In the genomic region with DNA sequence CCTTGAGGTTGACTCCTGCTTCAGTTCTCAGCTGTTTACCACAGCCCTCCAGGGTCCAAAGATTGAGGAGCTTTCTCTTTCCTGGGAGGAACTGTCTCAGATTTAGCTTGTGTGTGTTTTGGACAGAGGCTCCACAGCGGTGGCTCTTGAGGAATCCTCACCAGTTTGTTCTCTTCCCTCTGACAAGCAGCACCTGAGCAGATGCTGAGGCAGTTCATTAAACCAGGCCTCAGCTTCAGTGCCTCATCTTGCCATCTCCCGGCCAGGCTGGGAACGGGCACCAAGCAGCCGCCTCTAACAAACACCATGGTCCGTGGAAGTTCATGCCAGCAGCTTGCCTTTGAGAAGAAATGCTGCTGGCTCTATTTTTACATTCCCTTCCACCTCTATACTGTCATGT, we compare ENCODE assay signal across 33 cellular contexts. TPM values are rescaled to one million over a fixed set of nuclear protein-coding genes. Genes with fewer than 3 reads are reported as not detected.
"Had no signal": no experiment of that assay in that cellular context is flagged by ENCODE, and none has a peak within 500 bp of the region (broad histone marks: within the 10 kb centered on the region; RNA-seq: fewer than 3 reads in every experiment).

No MANE protein-coding gene starts in this region.

- H3K36me3 ChIP-seq: Peyer's patch had no signal

- H3K27ac Mint-ChIP-seq: activated CD4-positive, alpha-beta memory T cell treated with anti-CD3 and anti-CD28 coated beads, Interleukin-2, amount 10 ng/mL, durations not matched to agents 7 days and 5 days; activated naive CD4-positive, alpha-beta T cell treated with anti-CD3 and anti-CD28 coated beads for 36 hours; activated naive CD4-positive, alpha-beta T cell treated with anti-CD3 and anti-CD28 coated beads, Interleukin-2, amount 50 U/mL, for 72 hours; activated T-cell treated with anti-CD3 and anti-CD28 coated beads, Interleukin-2, amount 50 U/mL, for 72 hours; brain; T-cell; T-helper 17 cell had no signal

- H3K4me3 ChIP-seq: Peyer's patch had no signal

- DNase-seq: activated CD4-positive, alpha-beta memory T cell treated with anti-CD3 and anti-CD28 coated beads, Interleukin-2, amount 10 ng/mL, durations not matched to agents 7 days and 5 days; activated CD4-positive, alpha-beta T cell treated with anti-CD3 and anti-CD28 coated beads for 1 hour; activated CD4-positive, alpha-beta T cell treated with anti-CD3 and anti-CD28 coated beads for 48 hours; activated CD4-positive, CD25-positive, alpha-beta regulatory T cell; activated gamma-delta T cell treated with Interleukin-2 at 50 U/mL for 16 hours; activated naive CD4-positive, alpha-beta T cell treated with anti-CD3 and anti-CD28 coated beads for 36 hours; activated naive CD8-positive, alpha-beta T cell treated with anti-CD3 and anti-CD28 coated beads, Interleukin-2, amount 50 U/mL, for 24 hours; activated T-cell treated with anti-CD3 and anti-CD28 coated beads, Interleukin-2, amount 50 U/mL, for 1 hour; activated T-cell treated with anti-CD3 and anti-CD28 coated beads, Interleukin-2, amount 50 U/mL, for 72 hours; anterior cingulate cortex; central memory CD4-positive, alpha-beta T cell; NCI-H1092 treated with DMSO at 0.1 percent for 48 hours; NCI-H1417; NCI-H146; NCI-H187; NCI-H2029 treated with DMSO at 0.1 percent for 48 hours; NCI-H2107; NCI-H2171; NCI-H510A; NCI-H748 treated with DMSO at 0.1 percent for 48 hours; NK-92 treated with Interleukin-12 subunit alpha and Interleukin-12 subunit beta, amount 100 ng/mL, for 24 hours; PC-3; Peyer's patch; RPMI8226; SHP77 treated with DMSO at 0.1 percent for 48 hours; T-cell; T-helper 17 cell had no signal

- H3K27me3 ChIP-seq: Peyer's patch had no signal

- H3K27me3 Mint-ChIP-seq: activated CD4-positive, alpha-beta memory T cell treated with anti-CD3 and anti-CD28 coated beads, Interleukin-2, amount 10 ng/mL, durations not matched to agents 7 days and 5 days; activated naive CD8-positive, alpha-beta T cell treated with anti-CD3 and anti-CD28 coated beads, Interleukin-2, amount 50 U/mL, for 24 hours; T-helper 17 cell had no signal

- H3K9me3 Mint-ChIP-seq: activated CD4-positive, alpha-beta memory T cell treated with anti-CD3 and anti-CD28 coated beads, Interleukin-2, amount 10 ng/mL, durations not matched to agents 7 days and 5 days; activated naive CD4-positive, alpha-beta T cell treated with anti-CD3 and anti-CD28 coated beads for 36 hours; activated naive CD8-positive, alpha-beta T cell treated with anti-CD3 and anti-CD28 coated beads, Interleukin-2, amount 50 U/mL, for 24 hours; brain; T-cell had no signal

- H3K27ac ChIP-seq: Peyer's patch, VCaP had no signal

- H3K4me3 Mint-ChIP-seq: activated CD4-positive, alpha-beta memory T cell treated with anti-CD3 and anti-CD28 coated beads, Interleukin-2, amount 10 ng/mL, durations not matched to agents 7 days and 5 days; activated naive CD4-positive, alpha-beta T cell treated with anti-CD3 and anti-CD28 coated beads for 36 hours; activated naive CD8-positive, alpha-beta T cell treated with anti-CD3 and anti-CD28 coated beads, Interleukin-2, amount 50 U/mL, for 24 hours; activated T-cell treated with anti-CD3 and anti-CD28 coated beads, Interleukin-2, amount 50 U/mL, for 72 hours; brain; T-cell; T-helper 17 cell had no signal

- ATAC-seq: activated naive CD4-positive, alpha-beta T cell treated with anti-CD3 and anti-CD28 coated beads, Interleukin-2, amount 50 U/mL, for 72 hours; activated naive CD8-positive, alpha-beta T cell treated with anti-CD3 and anti-CD28 coated beads, Interleukin-2, amount 50 U/mL, for 24 hours; PC-3; SK-N-SH treated with all-trans-retinoic acid at 6 μM for 48 hours; T-cell; T-helper 17 cell had no signal

- H3K36me3 Mint-ChIP-seq: activated naive CD4-positive, alpha-beta T cell treated with anti-CD3 and anti-CD28 coated beads, Interleukin-2, amount 50 U/mL, for 72 hours; brain; T-cell had no signal

- H3K9me3 ChIP-seq: Peyer's patch had no signal

RNA-seq across cellular contexts. Expression of a gene that starts 25.8 kb away (rescaled TPM):
- total RNA-seq: activated CD4-positive, alpha-beta memory T cell treated with anti-CD3 and anti-CD28 coated beads, Interleukin-2, amount 10 ng/mL, durations not matched to agents 7 days and 5 days; activated CD8-positive, alpha-beta memory T cell treated with anti-CD3 and anti-CD28 coated beads for 36 hours; activated naive CD4-positive, alpha-beta T cell treated with anti-CD3 and anti-CD28 coated beads, Interleukin-2, amount 50 U/mL, for 72 hours; SK-MEL-5; T-cell; T-helper 17 cell had no signal
